In the genomic region with DNA sequence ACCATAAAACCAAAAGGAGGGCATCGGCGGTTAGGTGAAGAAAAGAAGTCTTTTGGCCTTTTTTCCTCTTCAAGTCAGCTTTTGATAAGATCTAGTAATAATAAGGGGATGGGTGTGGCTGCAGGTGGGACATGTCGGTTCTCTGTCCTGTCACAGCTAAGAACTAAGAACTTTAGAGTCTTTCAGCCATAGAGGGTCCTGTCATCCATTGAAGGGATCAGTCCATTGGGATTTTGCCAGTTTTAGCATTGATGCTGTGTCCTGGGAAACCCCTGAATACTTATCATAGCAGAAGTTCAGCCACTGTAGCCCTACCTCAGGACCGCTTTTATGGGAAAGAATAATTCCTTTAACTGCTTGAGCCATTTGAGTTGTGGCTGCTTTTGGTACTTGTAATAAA, we compare ENCODE assay signal across 31 cellular contexts. TPM values are rescaled to one million over a fixed set of nuclear protein-coding genes. Genes with fewer than 3 reads are reported as not detected.
A peak's percentile ranks its signal among the peaks of the same experiment; 100 is the strongest.
DNase-seq lines count a peak whose midpoint lies in the region; ATAC-seq, FAIRE-seq and TF ChIP-seq lines count a peak whose summit lies in the region.
"Had no signal": no experiment of that assay in that cellular context is flagged by ENCODE, and none has a peak within 500 bp of the region (broad histone marks: within the 10 kb centered on the region; RNA-seq: fewer than 3 reads in every experiment).

No MANE protein-coding gene starts in this region.

- H3K36me3 ChIP-seq in mammary epithelial cell (ENCODE audit: insufficient read depth, low read length) (no peaks in the 10 kb centered on the region), mucosa of descending colon (ENCODE audit: low read depth) (no peaks in the 10 kb centered on the region)
- H3K36me3 ChIP-seq: heart left ventricle, stomach, tibial artery had no signal

- H3K9me3 Mint-ChIP-seq in stimulated activated naive CD8-positive, alpha-beta T cell treated with anti-CD3 and anti-CD28 coated beads, Interleukin-15, Interleukin-2, amounts not matched to agents 100 ng/mL and 50 ng/mL, for 24 hours: peaks cover 9% of the 10 kb centered on the region
- H3K9me3 Mint-ChIP-seq in memory B cell: peaks cover 1% of the 10 kb centered on the region
- H3K9me3 Mint-ChIP-seq: central memory CD8-positive, alpha-beta T cell had no signal

- H3K4me3 ChIP-seq in mammary epithelial cell (replicated peaks in 1 of 3; ENCODE audit: insufficient read depth in 1 of 3, low read depth in 2 of 3, low read length in 3 of 3): no peak overlapping the region
- H3K4me3 ChIP-seq in mucosa of descending colon: no peak overlapping the region

- peaks cover 16% of the 10 kb centered on the region for H3K27me3 Mint-ChIP-seq in stimulated activated naive CD8-positive, alpha-beta T cell treated with anti-CD3 and anti-CD28 coated beads, Interleukin-15, Interleukin-2, amounts not matched to agents 100 ng/mL and 50 ng/mL, for 24 hours
- peaks cover 7% of the 10 kb centered on the region for H3K27me3 Mint-ChIP-seq in T-helper 17 cell
- peaks cover 6% of the 10 kb centered on the region for H3K27me3 Mint-ChIP-seq in memory B cell

- no peaks in the 10 kb centered on the region for H3K27me3 ChIP-seq in mammary epithelial cell (ENCODE audit: insufficient read depth, low read length)
- H3K27me3 ChIP-seq: heart left ventricle, stomach, tibial artery had no signal

- in situ Hi-C loops in mammary epithelial cell (cut with MboI; ENCODE audit: low sequenced_read_pairs in 2 of 2): no loop called here

- H3K9me3 ChIP-seq in T-helper 17 cell (ENCODE audit: control insufficient read depth, low read length, poor library complexity, severe bottlenecking) (no peaks in the 10 kb centered on the region), mammary epithelial cell (replicated peaks; ENCODE audit: insufficient read depth, low read length) (no peaks in the 10 kb centered on the region), mucosa of descending colon (no peaks in the 10 kb centered on the region)

- CTCF ChIA-PET in mammary epithelial cell (lab: Charles Lee; ENCODE audit: low non-redundant PET): no interaction called here

- no peaks in the 10 kb centered on the region for H4K20me1 ChIP-seq in mammary epithelial cell (ENCODE audit: insufficient read depth, low read length)

- no peak overlapping the region for H3K27ac Mint-ChIP-seq in stimulated activated naive CD8-positive, alpha-beta T cell treated with anti-CD3 and anti-CD28 coated beads, Interleukin-15, Interleukin-2, amounts not matched to agents 100 ng/mL and 50 ng/mL, for 24 hours
- peak overlapping the region; percentile 98 for H3K27ac Mint-ChIP-seq in T-helper 17 cell
- H3K27ac Mint-ChIP-seq in memory B cell: peak overlapping the region; percentile 99

- H3K27ac ChIP-seq in mammary epithelial cell (ENCODE audit: insufficient read depth, low read depth, low read length): no peak overlapping the region
- H3K27ac ChIP-seq: GM23248, heart left ventricle, stomach, VCaP had no signal

- H3K79me2 ChIP-seq in mammary epithelial cell (ENCODE audit: insufficient read depth, low read length): no peaks in the 10 kb centered on the region
- H3K79me2 ChIP-seq: parathyroid adenoma had no signal

- peak overlapping the region; percentile 88 for H3K4me3 Mint-ChIP-seq in stimulated activated naive CD8-positive, alpha-beta T cell treated with anti-CD3 and anti-CD28 coated beads, Interleukin-15, Interleukin-2, amounts not matched to agents 100 ng/mL and 50 ng/mL, for 24 hours
- H3K4me3 Mint-ChIP-seq in T-helper 17 cell (no peak overlapping the region), memory B cell (peak overlapping the region; percentile 15)

- no peak overlapping the region for H2AFZ ChIP-seq in mammary epithelial cell (ENCODE audit: low read depth, low read length)
- H2AFZ ChIP-seq: GM23248 had no signal

- H3K4me1 Mint-ChIP-seq in stimulated activated naive CD8-positive, alpha-beta T cell treated with anti-CD3 and anti-CD28 coated beads, Interleukin-15, Interleukin-2, amounts not matched to agents 100 ng/mL and 50 ng/mL, for 24 hours (ENCODE audit: low read depth): peaks cover 8% of the 10 kb centered on the region
- H3K4me1 Mint-ChIP-seq in T-helper 17 cell (peaks cover 8% of the 10 kb centered on the region), memory B cell (peaks cover 12% of the 10 kb centered on the region)

- no TSS peak for BruUV-seq in mammary epithelial cell (replicated peaks; lab: Mats Ljungman, UMichigan)

- no peak for DNase-seq in stimulated activated naive CD8-positive, alpha-beta T cell treated with anti-CD3 and anti-CD28 coated beads, Interleukin-15, Interleukin-2, amounts not matched to agents 100 U/mL and 50 U/mL, for 24 hours
- DNase-seq in T-helper 17 cell: no peak
- no peak for DNase-seq in memory B cell (ENCODE audit: low spot score in 2 of 2)
- no peak for DNase-seq in frontal cortex (ENCODE audit: low spot score in 2 of 2)
- DNase-seq in mammary epithelial cell: no peak
- DNase-seq in mucosa of descending colon: no peak
- no peak for DNase-seq in HUDEP-2 (lab: John Stamatoyannopoulos, UW; ENCODE audit: unreplicated experiment in 76 of 76)
- DNase-seq: activated CD4-positive, alpha-beta T cell treated with anti-CD3 and anti-CD28 coated beads, Interleukin-2, amount 50 U/mL, for 48 hours; activated naive CD4-positive, alpha-beta T cell treated with Interleukin-2 at 50 U/mL for 16 hours; aorta; DMS53; GM23248; heart left ventricle; NCI-H1417; NCI-H2081; NCI-H345; NCI-H748 treated with DMSO at 0.1 percent for 48 hours; stimulated activated CD4-positive, alpha-beta T cell treated with anti-CD3 and anti-CD28 coated beads, Interleukin-15, amount 100 ng/mL, for 24 hours; stomach; tibial artery had no signal

- no peak for ATAC-seq in stimulated activated naive CD8-positive, alpha-beta T cell treated with anti-CD3 and anti-CD28 coated beads, Interleukin-15, Interleukin-2, amounts not matched to agents 100 U/mL and 50 U/mL, for 24 hours
- no peak for ATAC-seq in T-helper 17 cell
- no peak for ATAC-seq in memory B cell (ENCODE audit: low read depth)
- ATAC-seq in mucosa of descending colon: no peak
- ATAC-seq: heart left ventricle, sciatic nerve, SK-N-SH treated with all-trans-retinoic acid at 6 μM for 48 hours had no signal

- no peak overlapping the region for H3K4me2 ChIP-seq in mammary epithelial cell (ENCODE audit: insufficient read depth, low read depth, low read length)

- FAIRE-seq in frontal cortex (lab: Jason Lieb, UNC): no peak
- FAIRE-seq: G401.6, GM18507 had no signal

- dilution Hi-C loops in mammary epithelial cell (cut with HindIII; ENCODE audit: low sequenced_read_pairs): no loop called here

- no peak overlapping the region for H3K9ac ChIP-seq in mammary epithelial cell (ENCODE audit: insufficient read depth, low read length)
- H3K9ac ChIP-seq: parathyroid adenoma had no signal

- WGBS in mammary epithelial cell (ENCODE audit: low coverage, missing lambda C conversion rate): 45% methylated on average over 4 of the region's 4 CpGs

- intact Hi-C loops in mammary epithelial cell (cut with micrococcal nuclease) (loop anchor here (10.0 kb wide), 1 partner anchor 161 kb away; no protein-coding TSS in a partner anchor), mucosa of descending colon (cut with DNase I, micrococcal nuclease) (no loop called here)

- peaks cover 7% of the 10 kb centered on the region for H3K36me3 Mint-ChIP-seq in stimulated activated naive CD8-positive, alpha-beta T cell treated with anti-CD3 and anti-CD28 coated beads, Interleukin-15, Interleukin-2, amounts not matched to agents 100 ng/mL and 50 ng/mL, for 24 hours (ENCODE audit: low read depth)
- H3K36me3 Mint-ChIP-seq in T-helper 17 cell (ENCODE audit: low read depth): no peaks in the 10 kb centered on the region
- peaks cover 2% of the 10 kb centered on the region for H3K36me3 Mint-ChIP-seq in memory B cell

- no peak for TF ChIP-seq CTCF in mammary epithelial cell (conservative IDR thresholded peaks at IDR 0.05 in 1 of 2, IDR thresholded peaks at IDR 0.05 in 1 of 2; ENCODE audit: extremely low read depth in 1 of 2, insufficient read depth in 1 of 2, low read depth in 1 of 2, low read length in 2 of 2)
- TF ChIP-seq CTCF in mucosa of descending colon (IDR thresholded peaks at IDR 0.05): no peak

- H3K4me1 ChIP-seq in mammary epithelial cell (ENCODE audit: insufficient read depth, low read length): peaks cover 5% of the 10 kb centered on the region
- no peaks in the 10 kb centered on the region for H3K4me1 ChIP-seq in mucosa of descending colon (ENCODE audit: low read depth)

RNA-seq across cellular contexts. Expression of gene SCP2D1, which starts 18.2 kb away (rescaled TPM):
- total RNA-seq in T-helper 17 cell: not detected
- not detected for total RNA-seq in frontal cortex
- total RNA-seq in mammary epithelial cell: not detected
- not detected for polyA plus RNA-seq in mammary epithelial cell
- polyA minus RNA-seq in mammary epithelial cell: not detected
- total RNA-seq in mucosa of descending colon: not detected
- total RNA-seq: aorta, GM23248, heart left ventricle, lung microvascular endothelial cell, M059J, myocyte, sciatic nerve, stomach had no signal
- polyA plus RNA-seq: aorta, GM23248, heart left ventricle, stomach had no signal
